In the genomic region with DNA sequence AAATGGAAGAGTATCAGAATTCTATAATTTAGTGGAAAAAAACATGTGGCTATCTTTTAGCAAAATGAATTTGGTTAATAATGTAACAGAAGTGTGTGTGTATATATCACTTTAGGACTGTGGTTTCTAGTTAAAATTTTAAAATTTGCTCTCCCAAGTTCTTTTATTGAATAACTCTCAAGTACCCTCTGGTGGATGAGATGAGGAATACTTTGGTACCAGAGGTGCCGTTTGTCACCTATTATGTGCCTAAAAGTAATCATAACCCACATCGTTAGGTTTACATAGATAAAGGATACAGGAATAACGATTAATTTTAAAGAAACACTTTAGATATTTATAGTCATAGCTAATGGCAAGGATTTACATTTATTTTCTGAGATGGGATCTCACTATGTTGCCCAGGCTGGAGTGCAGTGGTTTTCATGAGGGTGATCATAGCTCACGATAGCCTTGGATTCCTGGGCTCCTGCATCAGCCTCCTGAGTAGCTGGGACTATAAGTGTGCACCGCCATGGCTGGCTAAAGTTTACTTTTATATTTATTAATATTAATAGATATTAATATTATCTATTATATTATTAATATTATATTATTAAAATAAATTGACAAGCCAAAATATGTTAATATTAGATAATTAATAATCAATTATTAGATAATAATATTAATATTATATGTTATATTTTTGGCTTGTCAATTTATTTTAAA, we compare ENCODE assay signal across 16 cellular contexts.
DNase-seq lines count a peak whose midpoint lies in the region; ATAC-seq and TF ChIP-seq lines count a peak whose summit lies in the region.
"Had no signal": no experiment of that assay in that cellular context is flagged by ENCODE, and none has a peak within 500 bp of the region (broad histone marks: within the 10 kb centered on the region; RNA-seq: fewer than 3 reads in every experiment).

No MANE protein-coding gene starts in this region.

- peaks cover 4 to 5% of the 10 kb centered on the region in 2 experiments; a peak in 2 of 4 replicates for H3K4me1 Mint-ChIP-seq in H9

- no peak overlapping the region for H4K5ac ChIP-seq in H9 (ENCODE audit: insufficient read length, low read depth, low read length)

- no peaks in the 10 kb centered on the region for H3K9me2 ChIP-seq in PC-3 (replicated peaks; ENCODE audit: low read length)

- no peaks in the 10 kb centered on the region; the same call in none of the 2 replicates for H3K27me3 Mint-ChIP-seq in H9 (ENCODE audit: low read depth)

- no peak overlapping the region for H2BK12ac ChIP-seq in H9 (ENCODE audit: insufficient read length, low read depth, low read length)

- no peak overlapping the region for H3K18ac ChIP-seq in H9 (ENCODE audit: insufficient read length, low read depth, low read length)

- CTCF ChIA-PET in PC-3 (lab: Charles Lee) = no interaction called here

- no peak overlapping the region for H2AK5ac ChIP-seq in H9 (ENCODE audit: insufficient read length, low read length)

- no peak overlapping the region for H3K4me2 ChIP-seq in H9 (ENCODE audit: insufficient read depth, insufficient read length, low read length)
- no peak overlapping the region for H3K4me2 ChIP-seq in PC-3 (ENCODE audit: low read length)
- H3K4me2 ChIP-seq: BLaER1, hepatocyte had no signal

- H3K56ac ChIP-seq in H9 (ENCODE audit: insufficient read length, low read depth, low read length) = no peak overlapping the region

- no peaks in the 10 kb centered on the region for H3K79me2 ChIP-seq in H9 (ENCODE audit: insufficient read depth, low read length)
- H3K79me2 ChIP-seq in PC-3 (ENCODE audit: low read length) = no peaks in the 10 kb centered on the region
- H3K79me2 ChIP-seq: hepatocyte had no signal

- no TSS peak for BruUV-seq in PC-3 (replicated peaks; lab: Mats Ljungman, UMichigan)

- H4K8ac ChIP-seq in H9 (replicated peaks; ENCODE audit: insufficient read length, low read depth, low read length) = no peak overlapping the region

- H3F3A ChIP-seq in PC-3 (ENCODE audit: low read length, unreplicated experiment) = no peaks in the 10 kb centered on the region

- DNase-seq in AG08395 (ENCODE audit: low spot score) (peak; percentile 29), H9 (no peak), PC-3 (peak; percentile 24), erythroblast (lab: John Stamatoyannopoulos, UW) (peak; percentile 15 to 19), iPS-NIHi7 (ENCODE audit: extremely low spot score) (no peak)
- DNase-seq in activated CD4-positive, alpha-beta T cell treated with anti-CD3 and anti-CD28 coated beads for 4 hours = no peak
- DNase-seq: activated T-cell treated with anti-CD3 and anti-CD28 coated beads for 4 hours; NCI-H2081; stimulated activated CD4-positive, alpha-beta T cell treated with anti-CD3 and anti-CD28 coated beads, Interleukin-2, amount 100 ng/mL, for 24 hours; stimulated activated CD8-positive, alpha-beta memory T cell treated with anti-CD3 and anti-CD28 coated beads, Interleukin-4, amount 100 ng/mL, for 48 hours had no signal

- no peak overlapping the region for H3K14ac ChIP-seq in H9 (ENCODE audit: insufficient read depth, low read length)

- H4K91ac ChIP-seq in H9 (ENCODE audit: insufficient read length, low read depth, low read length) = no peak overlapping the region

- no peak overlapping the region for H3K4me3 ChIP-seq in PC-3 (ENCODE audit: low read length)
- H3K4me3 ChIP-seq: BLaER1, hepatocyte, SK-N-MC had no signal

- no peak for TF ChIP-seq POLR2A in erythroblast (IDR thresholded peaks at IDR 0.05; ENCODE audit: low read length)

- intact Hi-C loops in PC-3 (cut with micrococcal nuclease) = no loop called here

- H3K9ac ChIP-seq in H9 (ENCODE audit: extremely low read depth, insufficient read length, low read length) (no peak overlapping the region), PC-3 (ENCODE audit: low read length) (no peak overlapping the region)
- H3K9ac ChIP-seq: BLaER1 had no signal

- H4K20me1 ChIP-seq in H9 (ENCODE audit: control insufficient read depth, insufficient read depth, insufficient read length) (no peaks in the 10 kb centered on the region), PC-3 (ENCODE audit: low read length) (no peaks in the 10 kb centered on the region)
- H4K20me1 ChIP-seq: BLaER1 had no signal

- ATAC-seq in PC-3 (no peak), HG02973 (IDR thresholded peaks at IDR 0.05; ENCODE audit: unreplicated experiment) (no peak), HG02571 (IDR thresholded peaks at IDR 0.05; ENCODE audit: unreplicated experiment) (no peak)

- H3K27me3 ChIP-seq in H9 (ENCODE audit: insufficient read depth, low read length) (no peaks in the 10 kb centered on the region), PC-3 (ENCODE audit: low read length) (no peaks in the 10 kb centered on the region)
- H3K27me3 ChIP-seq: BLaER1, hepatocyte had no signal

- no peaks in the 10 kb centered on the region for H3K36me3 ChIP-seq in PC-3 (ENCODE audit: low read depth, low read length)
- H3K36me3 ChIP-seq: BLaER1 had no signal

- no peak overlapping the region for H2BK20ac ChIP-seq in H9 (ENCODE audit: low read depth, low read length, poor library complexity, severe bottlenecking)

- H3K9me3 ChIP-seq in H9 (ENCODE audit: control insufficient read depth, low read depth, low read length) (no peaks in the 10 kb centered on the region), PC-3 (ENCODE audit: low read length) (no peaks in the 10 kb centered on the region)

- peaks cover 12 to 17% of the 10 kb centered on the region in 2 experiments; a peak in 4 of 5 replicates for H3K9me3 Mint-ChIP-seq in H9

- H3K4ac ChIP-seq in H9 (ENCODE audit: low read depth, low read length) = no peak overlapping the region

- POLR2A ChIA-PET in PC-3 (lab: Charles Lee; ENCODE audit: unreplicated experiment) = no interaction called here

- H3K27ac Mint-ChIP-seq in H9 = no peak overlapping the region

- TF ChIP-seq CTCF in H9 (conservative IDR thresholded peaks at IDR 0.05) (peak; percentile 32; the same call in 1 of the 3 replicates), PC-3 (conservative IDR thresholded peaks at IDR 0.05; ENCODE audit: low read depth, low read length) (peak; percentile 46; the same call in 1 of the 2 replicates)

- H3K4me1 ChIP-seq in H9 (ENCODE audit: insufficient read depth, low read length) (no peaks in the 10 kb centered on the region), PC-3 (ENCODE audit: insufficient read depth, low read length) (no peaks in the 10 kb centered on the region)
- H3K4me1 ChIP-seq: BLaER1 had no signal

- no peaks in the 10 kb centered on the region for H3K36me3 Mint-ChIP-seq in H9 (ENCODE audit: insufficient read depth in 1 of 3, low read depth in 3 of 3)

- no peaks in the 10 kb centered on the region for H3K79me1 ChIP-seq in H9 (ENCODE audit: insufficient read depth, low read depth, low read length, poor library complexity, severe bottlenecking)

- H3K4me3 Mint-ChIP-seq in H9 = no peak overlapping the region

- no peak overlapping the region for H2BK5ac ChIP-seq in H9 (ENCODE audit: insufficient read length, low read length)

- H3K23me2 ChIP-seq in H9 (ENCODE audit: insufficient read length, low read depth, low read length, poor library complexity, severe bottlenecking) = no peaks in the 10 kb centered on the region

- no peak overlapping the region for H3K23ac ChIP-seq in H9 (ENCODE audit: insufficient read length, low read depth, low read length)

- WGBS in H9 (ENCODE audit: extremely low coverage, insufficient read length, low lambda C conversion rate) = no CpG with 5 or more reads among the region's 5 CpGs

- H2BK15ac ChIP-seq in H9 (ENCODE audit: low read depth, low read length) = no peak overlapping the region

- H3T11ph ChIP-seq in H9 (ENCODE audit: low read length) = no peak overlapping the region

- H2AFZ ChIP-seq in H9 (ENCODE audit: low read length) (no peak overlapping the region), PC-3 (ENCODE audit: low read length) (no peak overlapping the region)
- H2AFZ ChIP-seq: hepatocyte had no signal

- H3K27ac ChIP-seq in H9 (ENCODE audit: insufficient read length, low read depth, low read length) = no peak overlapping the region
- H3K27ac ChIP-seq in PC-3 (ENCODE audit: low read length) = no peak overlapping the region
- H3K27ac ChIP-seq: BLaER1, epithelial cell of prostate, hepatocyte, SK-N-MC had no signal

- H2BK120ac ChIP-seq in H9 (ENCODE audit: low read depth, low read length, poor library complexity, severe bottlenecking) = no peak overlapping the region

Comparison
In these comparisons a context has a peak if more than half of its experiments do, and no peak if none do; other contexts are left out.
1. DNase-seq: peak in AG08395 (single experiment), PC-3 (single experiment) and erythroblast (2 of 2); none in H9 (single experiment), iPS-NIHi7 (single experiment) and activated CD4-positive, alpha-beta T cell treated with anti-CD3 and anti-CD28 coated beads for 4 hours (0 of 2).